ENCODE assay signal across 8 cellular contexts in the genomic region with DNA sequence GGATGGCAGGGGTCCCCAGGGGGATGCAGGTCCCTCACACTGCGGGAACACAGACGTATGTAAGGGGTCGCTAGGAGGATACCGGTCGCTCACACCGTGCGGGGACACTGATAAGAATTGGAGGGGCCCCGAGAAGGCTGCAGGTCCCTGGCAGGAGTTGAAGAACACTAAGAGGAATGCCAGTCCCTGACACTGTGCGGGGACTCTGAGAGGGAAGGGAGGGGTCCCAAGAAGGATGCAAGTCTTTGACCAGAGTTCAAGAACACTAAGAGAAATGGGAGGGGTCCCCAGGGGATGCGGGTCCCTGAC. TPM values are rescaled to one million over a fixed set of nuclear protein-coding genes. Genes with fewer than 3 reads are reported as not detected.
A peak's percentile ranks its signal among the peaks of the same experiment; 100 is the strongest.
DNase-seq lines count a peak whose midpoint lies in the region; ATAC-seq and TF ChIP-seq lines count a peak whose summit lies in the region.

No MANE protein-coding gene starts in this region.

- peaks cover 29% of the 10 kb centered on the region for H3K4me1 Mint-ChIP-seq in CD4-positive, alpha-beta T cell (ENCODE audit: low read depth)
- peaks cover 16 to 21% of the 10 kb centered on the region in 2 donors for H3K4me1 Mint-ChIP-seq in effector memory CD8-positive, alpha-beta T cell (ENCODE audit: low read depth in 2 of 2)
- H3K4me1 Mint-ChIP-seq in neural progenitor cell: peaks cover 23% of the 10 kb centered on the region

- H3K4me3 Mint-ChIP-seq in CD4-positive, alpha-beta T cell: peak overlapping the region; percentile 80
- peak overlapping the region; percentile 93 to 95 for H3K4me3 Mint-ChIP-seq in effector memory CD8-positive, alpha-beta T cell
- peak overlapping the region; percentile 93 for H3K4me3 Mint-ChIP-seq in neural progenitor cell

- H3K27me3 ChIP-seq in CD4-positive, alpha-beta T cell (ENCODE audit: control insufficient read depth, insufficient read depth, low read length): no peaks in the 10 kb centered on the region
- no peaks in the 10 kb centered on the region for H3K27me3 ChIP-seq in MG63
- no peaks in the 10 kb centered on the region for H3K27me3 ChIP-seq in neural progenitor cell

- peak overlapping the region; percentile 81 for H3K4me3 ChIP-seq in MG63
- peak overlapping the region; percentile 92 for H3K4me3 ChIP-seq in neural progenitor cell

- H3K27ac ChIP-seq in CD4-positive, alpha-beta T cell (ENCODE audit: low read depth, low read length): peak overlapping the region; percentile 62
- H3K27ac ChIP-seq in neural progenitor cell: no peak overlapping the region

- POLR2A ChIA-PET in CD4-positive, alpha-beta T cell (lab: Charles Lee): interaction anchor here (1.0 to 1.5 kb wide), 5 partner anchors 150 to 1173 kb away, joined by 3 to 19 read pairs (median 5); partner anchors contain the start of genes BFAR and RRN3

- H3F3A ChIP-seq in neural progenitor cell (ENCODE audit: low read depth): peaks cover 19% of the 10 kb centered on the region

- intact Hi-C loops in CD4-positive, alpha-beta T cell (cut with DNase I, micrococcal nuclease): loop anchor here (2.0 to 10.0 kb wide), 9 partner anchors 152 to 1946 kb away; partner anchors contain the start of genes CPPED1 (in 1 of the 2), MRTFB (in 1 of the 2) and SNX29 (in 1 of the 2)

- H2AFZ ChIP-seq in neural progenitor cell (replicated peaks): peak overlapping the region; percentile 93

- H3K4me2 ChIP-seq in neural progenitor cell: peak overlapping the region; percentile 97

- no peak for ATAC-seq in CD4-positive, alpha-beta T cell (ENCODE audit: poor library complexity)
- no peak for ATAC-seq in effector memory CD8-positive, alpha-beta T cell (replicated peaks)

- peak in 2 of 10 experiments; percentile 3 to 5 for DNase-seq in CD4-positive, alpha-beta T cell
- DNase-seq in MG63 (no peak), neural progenitor cell (ENCODE audit: low spot score) (no peak), T-helper 9 cell (no peak), NCI-H2107 (lab: John Stamatoyannopoulos, UW) (no peak), cortex of kidney (lab: John Stamatoyannopoulos, UW) (no peak), COLO829 (ENCODE audit: low spot score) (no peak)
- no peak for DNase-seq in effector memory CD8-positive, alpha-beta T cell

- H3K27me3 Mint-ChIP-seq in CD4-positive, alpha-beta T cell: no peaks in the 10 kb centered on the region
- peaks cover 0 to 4% of the 10 kb centered on the region in 2 donors for H3K27me3 Mint-ChIP-seq in effector memory CD8-positive, alpha-beta T cell
- H3K27me3 Mint-ChIP-seq in neural progenitor cell (ENCODE audit: insufficient read depth, low read depth): peaks cover 2% of the 10 kb centered on the region

- H3K36me3 ChIP-seq in MG63: peaks cover 16% of the 10 kb centered on the region
- no peaks in the 10 kb centered on the region for H3K36me3 ChIP-seq in neural progenitor cell

- peaks cover 11% of the 10 kb centered on the region for H4K20me1 ChIP-seq in neural progenitor cell (ENCODE audit: low read depth)

- CTCF ChIA-PET in CD4-positive, alpha-beta T cell (lab: Charles Lee): interaction anchor here (0.8 to 1.4 kb wide), 9 partner anchors 8 to 365 kb away, joined by 3 to 10 read pairs (median 4); no protein-coding TSS in a partner anchor

- peaks cover 3% of the 10 kb centered on the region for H3K4me1 ChIP-seq in neural progenitor cell

- H3K9ac ChIP-seq in neural progenitor cell: peak overlapping the region; percentile 96

- no peaks in the 10 kb centered on the region for H3K9me3 Mint-ChIP-seq in CD4-positive, alpha-beta T cell
- H3K9me3 Mint-ChIP-seq in effector memory CD8-positive, alpha-beta T cell: no peaks in the 10 kb centered on the region
- no peaks in the 10 kb centered on the region for H3K9me3 Mint-ChIP-seq in neural progenitor cell

- H3K79me2 ChIP-seq in neural progenitor cell (ENCODE audit: low read depth): peaks cover 14% of the 10 kb centered on the region

- TF ChIP-seq CTCF in CD4-positive, alpha-beta T cell (IDR thresholded peaks at IDR 0.05): no peak
- no peak for TF ChIP-seq CTCF in neural progenitor cell (IDR thresholded peaks at IDR 0.05)

- H3K36me3 Mint-ChIP-seq in CD4-positive, alpha-beta T cell (ENCODE audit: low read depth): peaks cover 16% of the 10 kb centered on the region
- H3K36me3 Mint-ChIP-seq in effector memory CD8-positive, alpha-beta T cell (ENCODE audit: insufficient read depth): peaks cover 11% of the 10 kb centered on the region
- peaks cover 3% of the 10 kb centered on the region for H3K36me3 Mint-ChIP-seq in neural progenitor cell

- peak overlapping the region; percentile 47 for H3K27ac Mint-ChIP-seq in CD4-positive, alpha-beta T cell
- peak overlapping the region; percentile 97 to 98 for H3K27ac Mint-ChIP-seq in effector memory CD8-positive, alpha-beta T cell
- peak overlapping the region; percentile 6 for H3K27ac Mint-ChIP-seq in neural progenitor cell

- no peaks in the 10 kb centered on the region for H3K9me3 ChIP-seq in CD4-positive, alpha-beta T cell (ENCODE audit: control insufficient read depth, low read length)
- H3K9me3 ChIP-seq in MG63: no peaks in the 10 kb centered on the region
- H3K9me3 ChIP-seq in neural progenitor cell (ENCODE audit: low read depth): no peaks in the 10 kb centered on the region

RNA-seq across cellular contexts. Expression of gene ERCC4, which starts 0.5 kb away (rescaled TPM):
- 10 to 100 TPM in 1 of 2 experiments, 1 to 10 TPM in 1; 8.5 to 10.1 TPM for total RNA-seq in CD4-positive, alpha-beta T cell
- total RNA-seq in MG63 (2014; rRNA removed; shearing (Covaris generic); ENCODE audit: low replicate concordance): 4.8 and 12.4 TPM in 2 replicates
- total RNA-seq in neural progenitor cell (ENCODE audit: low replicate concordance): 7.7 and 11.4 TPM in 2 replicates

Comparison
In these comparisons a context has a peak if more than half of its experiments do, and no peak if none do; other contexts are left out.
1. H3K27ac Mint-ChIP-seq: peak in every context shown above with its lines; median percentile 98 in effector memory CD8-positive, alpha-beta T cell; 47 in CD4-positive, alpha-beta T cell; 6 in neural progenitor cell.